Comparison of ENCODE assay signal across 8 cellular contexts in the genomic region with DNA sequence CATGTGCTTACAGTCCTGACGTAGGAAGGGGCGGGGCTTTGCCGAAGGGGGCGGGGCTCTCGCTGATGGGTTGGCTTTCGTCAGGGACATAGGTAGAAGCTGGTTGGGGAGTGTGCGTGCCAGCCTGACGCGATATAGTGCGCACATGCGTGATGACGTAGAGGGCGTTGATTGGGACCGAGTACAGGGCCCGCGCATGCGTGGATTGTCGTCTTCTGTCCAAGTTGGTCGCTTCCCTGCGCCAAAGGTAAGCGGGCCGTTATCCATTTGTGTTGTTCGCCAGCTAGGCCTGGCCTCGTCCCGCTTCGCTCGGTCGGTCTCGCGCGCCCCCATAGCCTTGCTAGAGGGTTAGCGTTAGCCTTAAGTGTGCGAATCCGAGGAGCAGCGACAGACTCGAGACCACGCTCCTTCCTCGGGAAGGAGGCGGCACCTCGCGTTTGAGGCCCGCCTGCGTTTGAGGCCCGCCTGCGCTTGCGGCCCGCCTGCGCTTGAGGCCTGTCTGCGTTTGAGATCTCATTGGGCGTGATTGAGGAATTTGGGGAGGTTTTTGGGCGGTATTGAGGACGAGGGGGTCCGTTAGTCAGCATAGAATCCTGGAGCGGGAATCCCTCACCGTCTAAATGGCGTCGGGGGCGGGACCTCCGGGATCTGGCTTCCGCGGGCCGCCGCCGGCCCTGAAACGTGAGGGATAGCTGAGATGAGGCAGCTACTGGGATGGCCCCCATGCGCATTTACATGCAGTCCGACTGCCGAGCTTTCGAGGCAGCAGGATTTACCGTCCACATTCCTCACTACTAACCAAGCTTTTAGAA. TPM values are rescaled to one million over a fixed set of nuclear protein-coding genes. Genes with fewer than 3 reads are reported as not detected.
DNase-seq lines count a peak whose midpoint lies in the region; TF ChIP-seq lines count a peak whose summit lies in the region.

A gene (plus strand): TSS at position 197 of the 812 bp plus-strand sequence. CDS start 710 bp downstream, outside the sequence.

- TF ChIP-seq CTCF in H9 (conservative IDR thresholded peaks at IDR 0.05) (no peak), MM.1S (IDR thresholded peaks at IDR 0.05; ENCODE audit: low read length) (no peak), neural cell (IDR thresholded peaks at IDR 0.05; ENCODE audit: poor library complexity, severe bottlenecking) (peak; percentile 30), stomach (IDR thresholded peaks at IDR 0.05) (no peak)

- no peak within 1 kb of the TSS for H4K8ac ChIP-seq in H9 (replicated peaks; ENCODE audit: insufficient read length, low read depth, low read length)

- H3K4ac ChIP-seq in H9 (ENCODE audit: low read depth, low read length): no peak within 1 kb of the TSS; the same call in 1 of the 2 replicates

- no peaks in the 10 kb centered on the region for H3K27me3 Mint-ChIP-seq in H9 (ENCODE audit: low read depth)

- no peak within 1 kb of the TSS for H2AK5ac ChIP-seq in H9 (ENCODE audit: insufficient read length, low read length)

- H4K91ac ChIP-seq in H9 (ENCODE audit: insufficient read length, low read depth, low read length): peak within 1 kb of the TSS; percentile 38

- H2BK5ac ChIP-seq in H9 (ENCODE audit: insufficient read length, low read length): peak within 1 kb of the TSS; percentile 88

- H3K36me3 ChIP-seq in MM.1S (replicated peaks; ENCODE audit: insufficient read depth, low read length) (no peaks in the 10 kb centered on the region), neural cell (ENCODE audit: insufficient read depth, low read length) (no peaks in the 10 kb centered on the region), stomach (peaks cover 24 to 40% (median 36%) of the 10 kb centered on the region in 4 donors)

- intact Hi-C loops in stomach (cut with DNase I; ENCODE audit: low total_unique reads): no loop called here

- no peak within 1 kb of the TSS for H3T11ph ChIP-seq in H9 (ENCODE audit: low read length)

- H2AFZ ChIP-seq in H9 (ENCODE audit: low read length): no peak within 1 kb of the TSS
- peak within 1 kb of the TSS; percentile 88 for H2AFZ ChIP-seq in MM.1S (ENCODE audit: low read length)
- H2AFZ ChIP-seq in neural cell (ENCODE audit: low read depth, low read length): peak within 1 kb of the TSS; percentile 91

- H3K9me3 ChIP-seq in H9 (ENCODE audit: control insufficient read depth, low read depth, low read length): no peaks in the 10 kb centered on the region
- H3K9me3 ChIP-seq in MM.1S (replicated peaks; ENCODE audit: insufficient read depth, low read length): no peaks in the 10 kb centered on the region
- no peaks in the 10 kb centered on the region for H3K9me3 ChIP-seq in neural cell (ENCODE audit: low read length)
- H3K9me3 ChIP-seq in stomach: no peaks in the 10 kb centered on the region

- peak within 1 kb of the TSS; percentile 98 for H3K4me3 ChIP-seq in MM.1S (ENCODE audit: low read length)
- H3K4me3 ChIP-seq in neural cell (ENCODE audit: low read length): peak within 1 kb of the TSS; percentile 78
- peak within 1 kb of the TSS; percentile 80 to 98 (median 91) for H3K4me3 ChIP-seq in stomach

- H4K20me1 ChIP-seq in H9 (ENCODE audit: control insufficient read depth, insufficient read depth, insufficient read length) (no peaks in the 10 kb centered on the region), MM.1S (ENCODE audit: insufficient read depth, low read length) (0 out of 2 replicates have a peak, but pooled peaks cover 3% of the 10 kb centered on the region), neural cell (ENCODE audit: insufficient read depth) (no peaks in the 10 kb centered on the region)

- H3K23ac ChIP-seq in H9 (ENCODE audit: insufficient read length, low read depth, low read length): no peak within 1 kb of the TSS

- H3K56ac ChIP-seq in H9 (ENCODE audit: insufficient read length, low read depth, low read length): peak within 1 kb of the TSS; percentile 18

- peak within 1 kb of the TSS; percentile 39 for H2BK12ac ChIP-seq in H9 (ENCODE audit: insufficient read length, low read depth, low read length)

- no peak within 1 kb of the TSS for H2BK120ac ChIP-seq in H9 (ENCODE audit: low read depth, low read length, poor library complexity, severe bottlenecking)

- H3K4me2 ChIP-seq in H9 (ENCODE audit: insufficient read depth, insufficient read length, low read length) (peak within 1 kb of the TSS; percentile 87), MM.1S (ENCODE audit: low read depth, low read length) (peak within 1 kb of the TSS; percentile 99), neural cell (ENCODE audit: low read length) (peak within 1 kb of the TSS; percentile 93)

- TF ChIP-seq EP300 in neural cell (conservative IDR thresholded peaks at IDR 0.05; ENCODE audit: poor library complexity, severe bottlenecking) (peak; percentile 50), stomach (IDR thresholded peaks at IDR 0.05) (peak; percentile 55)

- H2BK20ac ChIP-seq in H9 (ENCODE audit: low read depth, low read length, poor library complexity, severe bottlenecking): no peak within 1 kb of the TSS

- no peaks in the 10 kb centered on the region; a peak in 2 of 5 replicates for H3K9me3 Mint-ChIP-seq in H9

- no peaks in the 10 kb centered on the region for H3K4me1 ChIP-seq in H9 (ENCODE audit: insufficient read depth, low read length)
- peaks cover 12% of the 10 kb centered on the region for H3K4me1 ChIP-seq in MM.1S (ENCODE audit: low read length)
- peaks cover 21 to 68% (median 48%) of the 10 kb centered on the region in 4 donors for H3K4me1 ChIP-seq in stomach

- DNase-seq in ELR (ENCODE audit: low read depth) (peak; percentile 100), H9 (peak; percentile 100), MM.1S (peak; percentile 100), SIG-M5 (lab: John Stamatoyannopoulos, UW) (peak; percentile 90), activated gamma-delta T cell (lab: John Stamatoyannopoulos, UW) (peak; percentile 94), fibroblast of the conjunctiva (ENCODE audit: low read depth) (peak; percentile 100), stomach (peak; percentile 100)

- peak within 1 kb of the TSS; percentile 84 for H3K27ac ChIP-seq in H9 (ENCODE audit: insufficient read length, low read depth, low read length)
- peak within 1 kb of the TSS; percentile 92 for H3K27ac ChIP-seq in MM.1S (ENCODE audit: low read length)
- peak within 1 kb of the TSS; percentile 97 for H3K27ac ChIP-seq in neural cell (ENCODE audit: low read length)
- peak within 1 kb of the TSS; percentile 93 to 99 (median 97) for H3K27ac ChIP-seq in stomach

- H3K36me3 Mint-ChIP-seq in H9 (ENCODE audit: insufficient read depth in 1 of 3, low read depth in 3 of 3): peaks cover 29 to 38% (median 38%) of the 10 kb centered on the region in 3 experiments

- no peaks in the 10 kb centered on the region for H3K27me3 ChIP-seq in H9 (ENCODE audit: insufficient read depth, low read length)
- no peaks in the 10 kb centered on the region for H3K27me3 ChIP-seq in MM.1S (replicated peaks; ENCODE audit: insufficient read depth, low read length)
- no peaks in the 10 kb centered on the region for H3K27me3 ChIP-seq in neural cell (ENCODE audit: insufficient read depth, low read depth, low read length)
- no peaks in the 10 kb centered on the region for H3K27me3 ChIP-seq in stomach

- no peak within 1 kb of the TSS for H2BK15ac ChIP-seq in H9 (ENCODE audit: low read depth, low read length)

- peak within 1 kb of the TSS; percentile 95 for H3K4me3 Mint-ChIP-seq in H9

- peaks cover 14% of the 10 kb centered on the region for H3K23me2 ChIP-seq in H9 (ENCODE audit: insufficient read length, low read depth, low read length, poor library complexity, severe bottlenecking)

- no peaks in the 10 kb centered on the region for H3F3A ChIP-seq in MM.1S (ENCODE audit: insufficient read depth, low read length)
- peaks cover 9% of the 10 kb centered on the region for H3F3A ChIP-seq in neural cell (ENCODE audit: insufficient read depth, low read length, poor library complexity, severe bottlenecking)

- H3K4me1 Mint-ChIP-seq in H9: peaks cover 17 to 19% of the 10 kb centered on the region in 2 experiments

- H3K27ac Mint-ChIP-seq in H9: peak within 1 kb of the TSS; percentile 99 to 100 (median 99)

- no peaks in the 10 kb centered on the region for H3K79me1 ChIP-seq in H9 (ENCODE audit: insufficient read depth, low read depth, low read length, poor library complexity, severe bottlenecking)

- H3K9me2 ChIP-seq in MM.1S (replicated peaks; ENCODE audit: insufficient read depth, low read length) (no peaks in the 10 kb centered on the region), neural cell (ENCODE audit: insufficient read depth, low read length) (no peaks in the 10 kb centered on the region)

- H3K9ac ChIP-seq in H9 (ENCODE audit: extremely low read depth, insufficient read length, low read length) (peak within 1 kb of the TSS; percentile 98), MM.1S (ENCODE audit: low read length) (peak within 1 kb of the TSS; percentile 98), neural cell (ENCODE audit: low read length) (peak within 1 kb of the TSS; percentile 96)

- no CpG with 5 or more reads among the region's 70 CpGs for WGBS in H9 (ENCODE audit: extremely low coverage, insufficient read length, low lambda C conversion rate)
- 0 to 1% (median 0%) methylated on average over 43 to 70 of the region's 70 CpGs for WGBS in stomach, 5 donors

- peak; percentile 43 for TF ChIP-seq RAD21 in neural cell (conservative IDR thresholded peaks at IDR 0.05)

- H3K14ac ChIP-seq in H9 (ENCODE audit: insufficient read depth, low read length): peak within 1 kb of the TSS; percentile 97

- peak in 2 of 4 donors; percentile 58 to 93 for TF ChIP-seq POLR2A in stomach (IDR thresholded peaks at IDR 0.05)

- peak within 1 kb of the TSS; percentile 97 for H4K5ac ChIP-seq in H9 (ENCODE audit: insufficient read length, low read depth, low read length)

- H3K79me2 ChIP-seq in H9 (ENCODE audit: insufficient read depth, low read length): peaks cover 8% of the 10 kb centered on the region; the same call in 1 of the 2 replicates
- peaks cover 89% of the 10 kb centered on the region for H3K79me2 ChIP-seq in MM.1S (ENCODE audit: low read length)
- peaks cover 30% of the 10 kb centered on the region for H3K79me2 ChIP-seq in neural cell (replicated peaks; ENCODE audit: insufficient read depth, low read length)

- H3K18ac ChIP-seq in H9 (ENCODE audit: insufficient read length, low read depth, low read length): peak within 1 kb of the TSS; percentile 99

TF ChIP-seq in neural cell, 6 proteins besides CTCF, POLR2A, EP300 and RAD21 (continues in another document):
- TF ChIP-seq TAF1 (IDR thresholded peaks at IDR 0.05; ENCODE audit: low read depth) (peak; percentile 86), SMC3 (conservative IDR thresholded peaks at IDR 0.05; ENCODE audit: poor library complexity) (peak; percentile 44), POLR2AphosphoS5 (IDR thresholded peaks at IDR 0.05) (peak; percentile 99), EZH2 (IDR thresholded peaks at IDR 0.05; ENCODE audit: borderline replicate concordance, insufficient read depth, low read length, poor library complexity, severe bottlenecking) (no peak)

RNA-seq across cellular contexts. Expression of the gene that starts here (rescaled TPM):
- total RNA-seq in H9 (2021) (461 and 466 TPM in 2 replicates), stomach (100 to 1,000 TPM in 4 of 5 donors, 10 to 100 TPM in 1; 40.3 to 315 (median 162) TPM)
- polyA plus RNA-seq in neural cell (397 and 398 TPM in 2 replicates), stomach (100 to 1,000 TPM; 117 to 137 (median 129) TPM)
- polyA minus RNA-seq in neural cell: 271 and 280 TPM in 2 replicates

Comparison
In these comparisons a context has a peak if more than half of its experiments do, and no peak if none do; other contexts are left out.
1. Peak in every context shown above with its lines: DNase-seq, H3K4me3 ChIP-seq and H3K27ac ChIP-seq.